8 cellular contexts compared by ENCODE assay signal in the genomic region with DNA sequence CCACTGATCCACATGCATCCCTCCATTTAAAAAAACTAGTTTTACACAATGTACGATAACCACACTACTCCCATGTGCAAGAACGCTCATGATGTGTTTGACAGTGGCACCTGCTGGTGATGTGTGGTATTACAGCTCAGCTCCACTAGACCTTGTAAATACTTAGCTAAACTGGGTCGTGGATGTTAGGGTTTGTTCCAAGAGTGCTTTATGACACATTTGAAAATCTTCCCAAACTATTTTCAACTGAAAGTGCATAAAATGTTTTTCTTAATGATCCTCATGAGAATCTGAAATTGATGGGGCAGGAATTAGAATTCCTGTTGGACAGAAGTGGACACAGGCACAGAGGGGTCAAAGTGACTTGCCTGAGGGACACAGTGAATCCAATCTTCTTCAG.
DNase-seq lines count a peak whose midpoint lies in the region; ATAC-seq and TF ChIP-seq lines count a peak whose summit lies in the region.

No MANE protein-coding gene starts in this region.

- BruUV-seq in Caco-2 (replicated peaks; lab: Mats Ljungman, UMichigan): no TSS peak

- no peaks in the 10 kb centered on the region for H3K36me3 Mint-ChIP-seq in Caco-2 (ENCODE audit: insufficient read depth, unreplicated experiment)

- ATAC-seq in HG03045 (IDR thresholded peaks at IDR 0.05; ENCODE audit: unreplicated experiment) (no peak), HG03039 (IDR thresholded peaks at IDR 0.05; ENCODE audit: unreplicated experiment) (no peak)

- H3K27ac Mint-ChIP-seq in Caco-2 (ENCODE audit: unreplicated experiment): no peak overlapping the region

- DNase-seq in Caco-2 (peak in 1 of 2 experiments; percentile 38), hepatocyte (ENCODE audit: low spot score) (peak; percentile 47), activated gamma-delta T cell treated with Interleukin-2 at 50 U/mL for 16 hours (no peak)
- DNase-seq in Jurkat, Clone E6-1 (ENCODE audit: low read depth, low spot score): peak; percentile 62
- peak; percentile 68 to 74 for DNase-seq in activated T-cell treated with anti-CD3 and anti-CD28 coated beads, Interleukin-2, amount 50 U/mL, for 48 hours

- H3K79me2 ChIP-seq in hepatocyte: no peaks in the 10 kb centered on the region

- H3K4me1 ChIP-seq in Caco-2 (no peaks in the 10 kb centered on the region), hepatocyte (ENCODE audit: insufficient read depth) (peaks cover 24% of the 10 kb centered on the region), stomach smooth muscle (ENCODE audit: control insufficient read depth, insufficient read depth, low read length) (peaks cover 47% of the 10 kb centered on the region)

- peaks cover 18% of the 10 kb centered on the region for H3K9me3 Mint-ChIP-seq in Caco-2 (ENCODE audit: unreplicated experiment)

- H3K9me2 ChIP-seq in hepatocyte (replicated peaks; ENCODE audit: insufficient read depth): no peaks in the 10 kb centered on the region

- H3K36me3 ChIP-seq in Caco-2 (ENCODE audit: control insufficient read depth, insufficient read depth, low read length) (no peaks in the 10 kb centered on the region), hepatocyte (replicated peaks; ENCODE audit: insufficient read depth, low read depth) (no peaks in the 10 kb centered on the region), stomach smooth muscle (ENCODE audit: control insufficient read depth in 2 of 2, insufficient read depth in 2 of 2, low read length in 2 of 2) (no peaks in the 10 kb centered on the region)

- H2AFZ ChIP-seq in hepatocyte: no peak overlapping the region

- no peak overlapping the region for H3K4me3 ChIP-seq in Caco-2 (ENCODE audit: low read depth, low read length)
- H3K4me3 ChIP-seq in Jurkat, Clone E6-1 (ENCODE audit: low read length): no peak overlapping the region
- H3K4me3 ChIP-seq in hepatocyte: no peak overlapping the region
- H3K4me3 ChIP-seq in stomach smooth muscle (ENCODE audit: low read length in 2 of 2): no peak overlapping the region

- TF ChIP-seq CTCF in Caco-2 (IDR thresholded peaks at IDR 0.05; ENCODE audit: insufficient read depth in 1 of 2, low read depth in 1 of 2, low read length in 1 of 2, severe bottlenecking in 1 of 2, unreplicated experiment in 1 of 2) (peak; percentile 50 to 85), hepatocyte (IDR thresholded peaks at IDR 0.05; ENCODE audit: poor library complexity) (peak; percentile 60)

- H3K9ac ChIP-seq in stomach smooth muscle (ENCODE audit: low read length in 2 of 2): no peak overlapping the region

- H4K20me1 ChIP-seq in hepatocyte (ENCODE audit: insufficient read depth, poor library complexity, severe bottlenecking): no peaks in the 10 kb centered on the region

- H3K9me3 ChIP-seq in Caco-2 (peaks cover 10% of the 10 kb centered on the region), hepatocyte (ENCODE audit: low read depth) (no peaks in the 10 kb centered on the region), stomach smooth muscle (ENCODE audit: control insufficient read depth in 2 of 2, low read length in 2 of 2) (peaks cover 6% of the 10 kb centered on the region in 2 donors)

- POLR2A ChIA-PET in Caco-2 (lab: Charles Lee): no interaction called here

- no peak overlapping the region for H3K4me2 ChIP-seq in hepatocyte

- intact Hi-C loops in Caco-2 (cut with micrococcal nuclease; ENCODE audit: unreplicated experiment): loop anchor here (10.0 kb wide), 1 partner anchor 530 kb away; no protein-coding TSS in a partner anchor

- CTCF ChIA-PET in Caco-2 (lab: Charles Lee): interaction anchor here (0.5 to 1.3 kb wide), 3 partner anchors 18 to 322 kb away, joined by 3 to 4 read pairs (median 3); no protein-coding TSS in a partner anchor

- H3K27me3 Mint-ChIP-seq in Caco-2 (ENCODE audit: insufficient read depth, unreplicated experiment): no peaks in the 10 kb centered on the region

- H3K4me1 Mint-ChIP-seq in Caco-2 (ENCODE audit: low read depth, unreplicated experiment): peaks cover 18% of the 10 kb centered on the region

- H3K27me3 ChIP-seq in Caco-2 (replicated peaks; ENCODE audit: control insufficient read depth, insufficient read depth, low read length) (no peaks in the 10 kb centered on the region), hepatocyte (no peaks in the 10 kb centered on the region), stomach smooth muscle (ENCODE audit: control insufficient read depth in 1 of 2, insufficient read depth in 2 of 2, low read length in 2 of 2) (no peaks in the 10 kb centered on the region)

- WGBS in hepatocyte (ENCODE audit: low lambda C conversion rate, missing lambda C conversion rate): 81% methylated on average over 3 of the region's 3 CpGs

- no peak overlapping the region for H3K4me3 Mint-ChIP-seq in Caco-2 (ENCODE audit: unreplicated experiment)

- peak overlapping the region; percentile 64 for H3K27ac ChIP-seq in hepatocyte
- peak overlapping the region; percentile 79 for H3K27ac ChIP-seq in stomach smooth muscle (ENCODE audit: low read length)
